ENCODE assay signal across 20 cellular contexts in the genomic region with DNA sequence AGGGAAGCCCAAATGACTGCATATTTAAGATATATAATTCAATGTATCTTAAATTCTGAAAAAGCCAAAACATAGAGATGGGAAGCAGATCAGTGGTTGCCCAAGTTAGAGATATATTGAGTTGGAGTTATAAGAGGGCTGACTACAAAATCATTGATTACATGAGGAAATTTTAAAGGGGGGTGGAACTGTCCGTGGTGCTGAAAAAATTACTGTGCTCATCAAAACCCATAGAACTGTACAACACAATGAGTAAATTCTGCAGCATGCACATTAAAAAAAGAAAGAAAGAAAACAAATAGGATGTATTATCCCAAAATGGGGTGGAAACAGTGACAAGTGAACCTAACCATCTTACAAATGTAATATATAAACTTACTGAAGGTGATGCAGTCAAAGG.
DNase-seq lines count a peak whose midpoint lies in the region; ATAC-seq, FAIRE-seq and TF ChIP-seq lines count a peak whose summit lies in the region.
"Had no signal": no experiment of that assay in that cellular context is flagged by ENCODE, and none has a peak within 500 bp of the region (broad histone marks: within the 10 kb centered on the region; RNA-seq: fewer than 3 reads in every experiment).

No MANE protein-coding gene starts in this region.

- TF ChIP-seq POLR2A in HepG2 (IDR thresholded peaks at IDR 0.05; ENCODE audit: insufficient read depth in 1 of 2, low read depth in 2 of 2, low read length in 2 of 2): no peak
- TF ChIP-seq POLR2A in right lobe of liver (IDR thresholded peaks at IDR 0.05): no peak

- H3K27ac ChIP-seq in HepG2 (ENCODE audit: extremely low read length, insufficient read depth, low read length) (no peak overlapping the region), right lobe of liver (no peak overlapping the region), OCI-LY7 (ENCODE audit: low read depth, low read length, poor library complexity, severe bottlenecking) (no peak overlapping the region), endodermal cell (ENCODE audit: low read depth, low read length) (no peak overlapping the region)
- H3K27ac ChIP-seq: brain microvascular endothelial cell, left lung, parathyroid adenoma had no signal

- H3K4me3 ChIP-seq in HepG2 (replicated peaks in 1 of 3; ENCODE audit: insufficient read depth in 1 of 3, low read depth in 2 of 3, low read length in 3 of 3) (no peak overlapping the region), right lobe of liver (no peak overlapping the region), OCI-LY7 (ENCODE audit: low read depth, low read length, poor library complexity, severe bottlenecking) (no peak overlapping the region), endodermal cell (ENCODE audit: low read length) (no peak overlapping the region)
- H3K4me3 ChIP-seq: left lung had no signal

- H2AFZ ChIP-seq in HepG2 (ENCODE audit: low read length): no peak overlapping the region
- no peak overlapping the region for H2AFZ ChIP-seq in OCI-LY7 (ENCODE audit: low read length)
- H2AFZ ChIP-seq: parathyroid adenoma had no signal

- intact Hi-C loops in HepG2 (cut with micrococcal nuclease; ENCODE audit: unreplicated experiment): no loop called here
- intact Hi-C loops in right lobe of liver (cut with DNase I): no loop called here
- intact Hi-C loops in OCI-LY7 (cut with micrococcal nuclease; ENCODE audit: unreplicated experiment): no loop called here

- no peaks in the 10 kb centered on the region for H3K27me3 Mint-ChIP-seq in endodermal cell (ENCODE audit: insufficient read depth)
- H3K27me3 Mint-ChIP-seq: activated naive CD4-positive, alpha-beta T cell treated with anti-CD3 and anti-CD28 coated beads, Interleukin-2, amount 50 U/mL, for 24 hours; dendritic cell treated with granulocyte-macrophage colony-stimulating factor and Interleukin-4, amounts not matched to agents 40 ng/mL and 50 ng/mL, for 4 days had no signal

- H3K79me2 ChIP-seq in HepG2 (ENCODE audit: insufficient read depth, low read length) (no peaks in the 10 kb centered on the region), OCI-LY7 (ENCODE audit: insufficient read depth, low read depth, low read length) (no peaks in the 10 kb centered on the region)
- H3K79me2 ChIP-seq: parathyroid adenoma had no signal

- CTCF ChIA-PET in HepG2 (lab: Yijun Ruan, JAX; ENCODE audit: low intra/inter-chr PET ratio, low total read pairs): no interaction called here
- CTCF ChIA-PET in OCI-LY7 (lab: Charles Lee; ENCODE audit: unreplicated experiment): no interaction called here

- H3K4me3 Mint-ChIP-seq in endodermal cell: no peak overlapping the region
- H3K4me3 Mint-ChIP-seq: activated naive CD4-positive, alpha-beta T cell treated with anti-CD3 and anti-CD28 coated beads, Interleukin-2, amount 50 U/mL, for 24 hours; dendritic cell treated with granulocyte-macrophage colony-stimulating factor and Interleukin-4, amounts not matched to agents 40 ng/mL and 50 ng/mL, for 4 days had no signal

- WGBS in HepG2 (ENCODE audit: low lambda C conversion rate): 0% methylated on average over 1 of the region's 1 CpG
- WGBS in right lobe of liver (ENCODE audit: insufficient coverage, low coverage, low lambda C conversion rate, missing lambda C conversion rate): 0% methylated on average over 1 of the region's 1 CpG
- WGBS in endodermal cell (ENCODE audit: insufficient coverage in 1 of 2, insufficient read length in 1 of 2), 2 experiments: no CpG with 5 or more reads among the region's 1 CpG

- no peak overlapping the region for H3K27ac Mint-ChIP-seq in endodermal cell
- H3K27ac Mint-ChIP-seq: activated naive CD4-positive, alpha-beta T cell treated with anti-CD3 and anti-CD28 coated beads, Interleukin-2, amount 50 U/mL, for 24 hours; dendritic cell treated with granulocyte-macrophage colony-stimulating factor and Interleukin-4, amounts not matched to agents 40 ng/mL and 50 ng/mL, for 4 days had no signal

- no peak for TF ChIP-seq CTCF in HepG2 (CRISPR knock-in tag; IDR thresholded peaks at IDR 0.05)
- TF ChIP-seq CTCF in right lobe of liver (IDR thresholded peaks at IDR 0.05): no peak
- TF ChIP-seq CTCF in OCI-LY7 (conservative IDR thresholded peaks at IDR 0.05; ENCODE audit: low read length): no peak
- no peak for TF ChIP-seq CTCF in endodermal cell (conservative IDR thresholded peaks at IDR 0.05)
- no peak for TF ChIP-seq CTCF in omental fat pad (IDR thresholded peaks at IDR 0.05)

- no peaks in the 10 kb centered on the region for H3K36me3 Mint-ChIP-seq in endodermal cell (ENCODE audit: low read depth)
- H3K36me3 Mint-ChIP-seq: activated naive CD4-positive, alpha-beta T cell treated with anti-CD3 and anti-CD28 coated beads, Interleukin-2, amount 50 U/mL, for 24 hours had no signal

- FAIRE-seq in HepG2 (lab: Jason Lieb, UNC): no peak

- in situ Hi-C loops in HepG2 (cut with HindIII; ENCODE audit: extremely low pct_ligation_motif_present, low pct_unique_long_range_greater_than_20kb): no loop called here

- H3K27me3 ChIP-seq in HepG2 (ENCODE audit: control insufficient read depth in 1 of 2, insufficient read depth in 2 of 2, low read length in 2 of 2) (no peaks in the 10 kb centered on the region), right lobe of liver (no peaks in the 10 kb centered on the region), endodermal cell (ENCODE audit: control insufficient read depth, insufficient read depth, low read length, poor library complexity, severe bottlenecking) (no peaks in the 10 kb centered on the region)
- H3K27me3 ChIP-seq: brain microvascular endothelial cell, left lung had no signal

- POLR2A ChIA-PET in HepG2 (lab: Yijun Ruan, JAX) (no interaction called here), OCI-LY7 (lab: Charles Lee) (no interaction called here)

- H3K4me2 ChIP-seq in HepG2 (ENCODE audit: low read depth, low read length) (no peak overlapping the region), OCI-LY7 (ENCODE audit: low read length) (no peak overlapping the region)

- H3K9ac ChIP-seq in HepG2 (ENCODE audit: insufficient read depth, low read depth, low read length) (no peak overlapping the region), endodermal cell (ENCODE audit: extremely low read depth, low read length, poor library complexity, severe bottlenecking) (no peak overlapping the region)
- H3K9ac ChIP-seq: parathyroid adenoma had no signal

- no TSS peak for BruUV-seq in HepG2 (replicated peaks; lab: Mats Ljungman, UMichigan)
- no TSS peak for BruUV-seq in OCI-LY7 (replicated peaks; lab: Mats Ljungman, UMichigan)

- no peaks in the 10 kb centered on the region for H3K36me3 ChIP-seq in HepG2 (replicated peaks in 1 of 2; ENCODE audit: control insufficient read depth in 1 of 2, insufficient read depth in 2 of 2, low read length in 2 of 2)
- no peaks in the 10 kb centered on the region for H3K36me3 ChIP-seq in right lobe of liver
- H3K36me3 ChIP-seq in OCI-LY7 (ENCODE audit: insufficient read depth, low read length): no peaks in the 10 kb centered on the region
- H3K36me3 ChIP-seq in endodermal cell (ENCODE audit: control insufficient read depth, insufficient read depth, low read length): no peaks in the 10 kb centered on the region
- H3K36me3 ChIP-seq: brain microvascular endothelial cell, left lung had no signal

- no peaks in the 10 kb centered on the region for H4K20me1 ChIP-seq in HepG2 (ENCODE audit: insufficient read depth, low read length)
- no peaks in the 10 kb centered on the region for H4K20me1 ChIP-seq in OCI-LY7 (ENCODE audit: insufficient read depth, low read length)

- ATAC-seq in HepG2: no peak
- ATAC-seq in right lobe of liver: no peak
- ATAC-seq in omental fat pad (ENCODE audit: low FRiP score): no peak
- ATAC-seq: activated CD4-positive, CD25-positive, alpha-beta regulatory T cell treated with anti-CD3 and anti-CD28 coated beads, Interleukin-2, amount 50 U/mL, for 24 hours; left lung had no signal

- H3K4me1 ChIP-seq in HepG2 (ENCODE audit: insufficient read depth, low read length) (no peaks in the 10 kb centered on the region), right lobe of liver (no peaks in the 10 kb centered on the region), OCI-LY7 (ENCODE audit: insufficient read depth, low read length, poor library complexity, severe bottlenecking) (no peaks in the 10 kb centered on the region), endodermal cell (ENCODE audit: control insufficient read depth, insufficient read depth, low read length) (no peaks in the 10 kb centered on the region)
- H3K4me1 ChIP-seq: left lung, parathyroid adenoma had no signal

- DNase-seq in HepG2 (ENCODE audit: low spot score) (no peak), right lobe of liver (no peak), OCI-LY7 (ENCODE audit: low spot score) (peak; percentile 0), endodermal cell (peak; percentile 51), omental fat pad (ENCODE audit: low spot score) (no peak), hypothalamus (lab: John Stamatoyannopoulos, UW) (no peak), NCI-H2081 (lab: John Stamatoyannopoulos, UW) (no peak), NCI-H524 treated with DMSO at 0.1 percent for 48 hours (lab: John Stamatoyannopoulos, UW) (no peak)
- DNase-seq: activated CD8-positive, alpha-beta memory T cell treated with anti-CD3 and anti-CD28 coated beads, Interleukin-2, amount 50 U/mL, for 48 hours; brain microvascular endothelial cell; IMR-90; left lung; NCI-H1092 treated with DMSO at 0.1 percent for 48 hours; NCI-H2171 treated with DMSO at 0.1 percent for 48 hours; stimulated activated CD4-positive, alpha-beta T cell treated with anti-CD3 and anti-CD28 coated beads, Interleukin-4, amount 100 ng/mL, for 1 hour; substantia nigra had no signal

- no peaks in the 10 kb centered on the region for H3K4me1 Mint-ChIP-seq in endodermal cell
- H3K4me1 Mint-ChIP-seq: activated naive CD4-positive, alpha-beta T cell treated with anti-CD3 and anti-CD28 coated beads, Interleukin-2, amount 50 U/mL, for 24 hours had no signal

- H3K9me3 Mint-ChIP-seq in endodermal cell: no peaks in the 10 kb centered on the region
- H3K9me3 Mint-ChIP-seq: dendritic cell treated with granulocyte-macrophage colony-stimulating factor and Interleukin-4, amounts not matched to agents 40 ng/mL and 50 ng/mL, for 4 days had no signal

- TF ChIP-seq EP300 in HepG2 (IDR thresholded peaks at IDR 0.05; ENCODE audit: low read depth in 2 of 2, low read length in 2 of 2): no peak
- no peak for TF ChIP-seq EP300 in HepG2 (CRISPR knock-in tag; IDR thresholded peaks at IDR 0.05; ENCODE audit: borderline replicate concordance)

- H3K9me2 ChIP-seq in OCI-LY7 (ENCODE audit: insufficient read depth, low read length): no peaks in the 10 kb centered on the region

- no peak for TF ChIP-seq RAD21 in HepG2 (CRISPR knock-in tag; IDR thresholded peaks at IDR 0.05)

- H3K9me3 ChIP-seq in HepG2 (ENCODE audit: low read length) (no peaks in the 10 kb centered on the region), right lobe of liver (no peaks in the 10 kb centered on the region), OCI-LY7 (ENCODE audit: low read length) (no peaks in the 10 kb centered on the region), endodermal cell (ENCODE audit: control insufficient read depth, low read length) (no peaks in the 10 kb centered on the region)
- H3K9me3 ChIP-seq: left lung had no signal

Comparison
In these comparisons a context has a peak if more than half of its experiments do, and no peak if none do; other contexts are left out.
1. DNase-seq: peak in OCI-LY7 (single experiment) and endodermal cell (single experiment); none in HepG2 (single experiment), right lobe of liver (0 of 3), omental fat pad (single experiment), hypothalamus (0 of 51), NCI-H2081 (0 of 2) and NCI-H524 treated with DMSO at 0.1 percent for 48 hours (single experiment).